Comparison of ENCODE assay signal across 14 cellular contexts in the genomic region with DNA sequence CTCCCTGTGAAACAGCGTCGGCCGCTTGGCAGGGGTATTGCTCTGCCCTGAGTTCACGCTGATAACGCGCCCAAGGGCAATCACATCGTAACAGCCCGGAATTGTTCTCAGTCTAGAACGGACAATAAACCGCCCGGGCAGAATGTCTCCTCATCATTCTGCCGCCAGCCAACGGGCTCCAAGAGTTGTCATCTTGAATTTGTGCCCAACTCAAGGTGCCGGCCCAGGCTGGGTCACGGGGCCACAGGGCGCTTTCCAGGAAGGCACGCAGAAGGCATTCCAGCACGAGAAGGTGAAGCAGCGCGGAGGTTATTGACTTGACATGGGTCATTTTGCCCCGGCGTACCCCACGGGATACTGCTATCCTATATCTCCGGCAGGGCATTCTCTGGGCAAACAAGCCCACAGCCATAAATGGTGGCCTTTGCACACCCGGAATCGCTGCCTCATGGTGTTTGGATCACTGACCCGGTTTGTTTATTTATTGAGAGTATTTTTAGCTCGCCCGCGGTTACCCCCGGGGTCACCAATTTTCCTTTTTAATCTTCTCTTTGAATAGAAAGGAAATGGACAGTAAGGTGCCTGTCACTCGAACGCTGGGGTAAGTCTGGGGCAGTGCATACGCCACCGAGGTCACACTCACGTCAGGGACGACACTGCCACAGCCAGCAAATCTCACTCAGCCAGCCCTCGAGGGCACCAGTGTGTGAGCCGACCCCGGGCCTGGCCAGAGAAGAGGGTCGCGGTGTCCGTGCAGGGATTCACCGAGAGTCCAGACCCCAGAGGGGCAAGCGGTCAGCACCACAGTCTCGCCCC.
A peak's percentile ranks its signal among the peaks of the same experiment; 100 is the strongest.
DNase-seq lines count a peak whose midpoint lies in the region; ATAC-seq and TF ChIP-seq lines count a peak whose summit lies in the region.
"Had no signal": no experiment of that assay in that cellular context is flagged by ENCODE, and none has a peak within 500 bp of the region (broad histone marks: within the 10 kb centered on the region; RNA-seq: fewer than 3 reads in every experiment).

No MANE protein-coding gene starts in this region.

- 55 to 61% (median 60%) methylated on average over 46 of the region's 46 CpGs for WGBS in psoas muscle, 3 donors

- H3K27ac ChIP-seq in psoas muscle (no peak overlapping the region), tibial artery (no peak overlapping the region)
- H3K27ac ChIP-seq: esophagus squamous epithelium, neural progenitor cell had no signal

- no peak overlapping the region for H3K4me3 ChIP-seq in psoas muscle
- no peak overlapping the region for H3K4me3 ChIP-seq in tibial artery
- H3K4me3 ChIP-seq: esophagus squamous epithelium, neural progenitor cell had no signal

- TF ChIP-seq CTCF in psoas muscle (IDR thresholded peaks at IDR 0.05) (no peak), tibial artery (IDR thresholded peaks at IDR 0.05) (no peak)

- H3K9me3 ChIP-seq in psoas muscle (no peaks in the 10 kb centered on the region), tibial artery (no peaks in the 10 kb centered on the region)
- H3K9me3 ChIP-seq: esophagus squamous epithelium had no signal

- DNase-seq in H4 (ENCODE audit: low spot score) (peak; percentile 30), RPMI7951 (ENCODE audit: low read depth) (peak; percentile 80), left ventricle myocardium superior (peak; percentile 35), psoas muscle (peak; percentile 14 to 48), pons (ENCODE audit: low spot score) (no peak), putamen (ENCODE audit: low spot score) (no peak), tibial artery (no peak)
- DNase-seq: activated naive CD8-positive, alpha-beta T cell treated with anti-CD3 and anti-CD28 coated beads for 36 hours; esophagus squamous epithelium; islet precursor cell; NCI-H2081; NCI-H774; stimulated activated CD4-positive, alpha-beta T cell treated with anti-CD3 and anti-CD28 coated beads, Interleukin-2, amount 100 ng/mL, for 48 hours had no signal

- H3K27me3 ChIP-seq in psoas muscle (ENCODE audit: insufficient read depth in 3 of 3, low read length in 2 of 3) = peaks cover 0 to 26% (median 2%) of the 10 kb centered on the region in 3 donors
- peaks cover 0 to 31% of the 10 kb centered on the region in 2 donors for H3K27me3 ChIP-seq in tibial artery

- no peaks in the 10 kb centered on the region for H3K36me3 ChIP-seq in psoas muscle (ENCODE audit: insufficient read depth in 1 of 2, low read depth in 1 of 2)
- H3K36me3 ChIP-seq in tibial artery = no peaks in the 10 kb centered on the region
- H3K36me3 ChIP-seq: esophagus squamous epithelium, neural progenitor cell had no signal

- ATAC-seq in left ventricle myocardium superior (no peak), psoas muscle (peak in 2 of 4 donors; percentile 30 to 36)

- intact Hi-C loops in left ventricle myocardium superior (cut with micrococcal nuclease) = no loop called here
- intact Hi-C loops in psoas muscle (cut with DNase I) = no loop called here
- intact Hi-C loops in tibial artery (cut with DNase I; ENCODE audit: low total_unique reads) = loop anchor here (5.0 kb wide), 1 partner anchor 189 kb away; a partner anchor contains a TSS

- no peaks in the 10 kb centered on the region for H3K4me1 ChIP-seq in psoas muscle
- peaks cover 0 to 12% (median 5%) of the 10 kb centered on the region in 4 donors for H3K4me1 ChIP-seq in tibial artery

Comparison
In these comparisons a context has a peak if more than half of its experiments do, and no peak if none do; other contexts are left out.
1. DNase-seq: peak in H4 (single experiment), RPMI7951 (single experiment), left ventricle myocardium superior (single experiment) and psoas muscle (2 of 2); none in pons (single experiment), putamen (single experiment) and tibial artery (0 of 2).